In genomic region chr11:66694056-66694410, GRCh38 we compare ENCODE assay signal across 12 cellular contexts.
"Had no signal": no experiment of that assay in that cellular context is flagged by ENCODE, and none has a peak within 500 bp of the region (broad histone marks: within the 10 kb centered on the region; RNA-seq: fewer than 3 reads in every experiment).

No MANE protein-coding gene starts in this region.

- H3K4me3 Mint-ChIP-seq: activated naive CD8-positive, alpha-beta T cell treated with anti-CD3 and anti-CD28 coated beads for 36 hours; activated T-helper 1 cell treated with anti-CD3 and anti-CD28 coated beads, Interleukin-12 subunit alpha, Interleukin-12 subunit beta, Interleukin-2, Interleukin-4 antibody, amounts not matched to agents 30 ng/mL and 10 ng/mL and 1 ng/mL, durations not matched to agents 14 hours and 24 hours and 36 hours; central memory CD8-positive, alpha-beta T cell; T-helper 1 cell treated with Interleukin-12 subunit alpha and Interleukin-12 subunit beta and Interleukin-4 antibody, amounts not matched to agents 30 μg/mL and 1 μg/mL, for 36 hours had no signal

- H3K27ac Mint-ChIP-seq: activated naive CD8-positive, alpha-beta T cell treated with anti-CD3 and anti-CD28 coated beads for 36 hours; activated T-helper 1 cell treated with anti-CD3 and anti-CD28 coated beads, Interleukin-12 subunit alpha, Interleukin-12 subunit beta, Interleukin-2, Interleukin-4 antibody, amounts not matched to agents 30 ng/mL and 10 ng/mL and 1 ng/mL, durations not matched to agents 14 hours and 24 hours and 36 hours; T-helper 1 cell treated with Interleukin-12 subunit alpha and Interleukin-12 subunit beta and Interleukin-4 antibody, amounts not matched to agents 30 μg/mL and 1 μg/mL, for 36 hours had no signal

- DNase-seq: cortex of kidney had no signal

- H3K9me3 Mint-ChIP-seq: activated naive CD8-positive, alpha-beta T cell treated with anti-CD3 and anti-CD28 coated beads for 36 hours; activated T-helper 1 cell treated with anti-CD3 and anti-CD28 coated beads, Interleukin-12 subunit alpha, Interleukin-12 subunit beta, Interleukin-2, Interleukin-4 antibody, amounts not matched to agents 30 ng/mL and 10 ng/mL and 1 ng/mL, durations not matched to agents 14 hours and 24 hours and 36 hours; central memory CD8-positive, alpha-beta T cell; T-helper 1 cell treated with Interleukin-12 subunit alpha and Interleukin-12 subunit beta and Interleukin-4 antibody, amounts not matched to agents 30 μg/mL and 1 μg/mL, for 36 hours had no signal

- H3K36me3 Mint-ChIP-seq: activated naive CD8-positive, alpha-beta T cell treated with anti-CD3 and anti-CD28 coated beads for 36 hours had no signal

- H3K4me1 ChIP-seq: pancreas, tibial artery, uterus had no signal

- H3K27ac ChIP-seq: gastrocnemius medialis, left ventricle myocardium inferior, pancreas, tibial artery, uterus, WERI-Rb-1 had no signal

- H3K27me3 ChIP-seq: gastrocnemius medialis, heart left ventricle, pancreas, tibial artery, uterus had no signal

- H3K4me1 Mint-ChIP-seq: central memory CD8-positive, alpha-beta T cell had no signal

- H3K36me3 ChIP-seq: gastrocnemius medialis, heart left ventricle, left ventricle myocardium inferior, uterus had no signal

- H3K27me3 Mint-ChIP-seq: activated naive CD8-positive, alpha-beta T cell treated with anti-CD3 and anti-CD28 coated beads for 36 hours had no signal

- H3K9me3 ChIP-seq: gastrocnemius medialis, pancreas, tibial artery, uterus had no signal

- H3K4me3 ChIP-seq: gastrocnemius medialis, heart left ventricle, left ventricle myocardium inferior, pancreas, tibial artery, uterus had no signal
